ENCODE assay signal across 1 cellular context in genomic region chr15:60798821-60799220, GRCh38.
TF ChIP-seq lines count a peak whose summit lies in the region.

No MANE protein-coding gene starts in this region.

TF ChIP-seq in HepG2, 621 proteins besides CTCF, POLR2A, EP300 and RAD21 (continued from another document):
- TF ChIP-seq BCL3 (CRISPR knock-in tag; IDR thresholded peaks at IDR 0.05): no peak
- TF ChIP-seq ELK4 (CRISPR knock-in tag; IDR thresholded peaks at IDR 0.05; ENCODE audit: borderline replicate concordance): no peak
- no peak for TF ChIP-seq ZFP90 (CRISPR knock-in tag; IDR thresholded peaks at IDR 0.05; ENCODE audit: borderline replicate concordance)
- peak; percentile 47; the same call in 1 of the 2 replicates for TF ChIP-seq RARA (CRISPR knock-in tag; IDR thresholded peaks at IDR 0.05)
- peak; percentile 88 for TF ChIP-seq ZNF362 (CRISPR knock-in tag; IDR thresholded peaks at IDR 0.05; ENCODE audit: borderline replicate concordance)
- no peak for TF ChIP-seq ZNF275 (CRISPR knock-in tag; IDR thresholded peaks at IDR 0.05; ENCODE audit: borderline replicate concordance)
- no peak for TF ChIP-seq RARG (CRISPR knock-in tag; IDR thresholded peaks at IDR 0.05; ENCODE audit: low read depth)
- TF ChIP-seq THRA (CRISPR knock-in tag; IDR thresholded peaks at IDR 0.05; ENCODE audit: borderline replicate concordance): peak; percentile 62; the same call in 1 of the 2 replicates
- no peak for TF ChIP-seq PBX3 (CRISPR knock-in tag; IDR thresholded peaks at IDR 0.05; ENCODE audit: borderline replicate concordance)
- TF ChIP-seq ZMYM3 (CRISPR knock-in tag; IDR thresholded peaks at IDR 0.05): 0 out of 2 replicates have a peak, but pooled peaks have one; percentile 7
- TF ChIP-seq ZSCAN9 (CRISPR knock-in tag; IDR thresholded peaks at IDR 0.05; ENCODE audit: borderline replicate concordance): no peak
- peak; percentile 37; the same call in 1 of the 2 replicates for TF ChIP-seq ZGPAT (CRISPR knock-in tag; IDR thresholded peaks at IDR 0.05)
- no peak for TF ChIP-seq ZNF280B (CRISPR knock-in tag; IDR thresholded peaks at IDR 0.05; ENCODE audit: borderline replicate concordance)
- TF ChIP-seq SOX5 (CRISPR knock-in tag; IDR thresholded peaks at IDR 0.05; ENCODE audit: borderline replicate concordance): peak; percentile 73; the same call in 1 of the 2 replicates
- TF ChIP-seq PRPF4 (IDR thresholded peaks at IDR 0.05; ENCODE audit: low read depth, low read length, poor library complexity, severe bottlenecking): no peak
- no peak for TF ChIP-seq ZNF225 (CRISPR knock-in tag; IDR thresholded peaks at IDR 0.05)
- no peak for TF ChIP-seq ZSCAN5A (CRISPR knock-in tag; IDR thresholded peaks at IDR 0.05; ENCODE audit: borderline replicate concordance)
- TF ChIP-seq MED1 (CRISPR knock-in tag; IDR thresholded peaks at IDR 0.05): peak; percentile 43; the same call in 1 of the 2 replicates
- TF ChIP-seq RXRB (CRISPR knock-in tag; IDR thresholded peaks at IDR 0.05; ENCODE audit: borderline replicate concordance): peak; percentile 73
- TF ChIP-seq CREM (IDR thresholded peaks at IDR 0.05): no peak; the same call in 1 of the 2 replicates
- TF ChIP-seq CREM (CRISPR knock-in tag; IDR thresholded peaks at IDR 0.05): no peak
- 0 out of 2 replicates have a peak, but pooled peaks have one; percentile 11 for TF ChIP-seq ELF3 (CRISPR knock-in tag; IDR thresholded peaks at IDR 0.05)
- no peak for TF ChIP-seq BATF2 (CRISPR knock-in tag; IDR thresholded peaks at IDR 0.05)
- no peak for TF ChIP-seq MED13 (CRISPR knock-in tag; IDR thresholded peaks at IDR 0.05)
